ENCODE assay signal across 10 cellular contexts in genomic region chr1:12157366-12158231, GRCh38. TPM values are rescaled to one million over a fixed set of nuclear protein-coding genes. Genes with fewer than 3 reads are reported as not detected.
DNase-seq lines count a peak whose midpoint lies in the region; ATAC-seq and TF ChIP-seq lines count a peak whose summit lies in the region.
"Had no signal": no experiment of that assay in that cellular context is flagged by ENCODE, and none has a peak within 500 bp of the region (broad histone marks: within the 10 kb centered on the region; RNA-seq: fewer than 3 reads in every experiment).

No MANE protein-coding gene starts in this region.

- TF ChIP-seq POLR2A in NB4 (IDR thresholded peaks at IDR 0.05; ENCODE audit: extremely low read depth, insufficient read length): no peak

- in situ Hi-C loops in brain microvascular endothelial cell (cut with HindIII; ENCODE audit: low pct_ligation_motif_present, low sequenced_read_pairs): no loop called here

- peak; percentile 79 for DNase-seq in activated effector memory CD4-positive, alpha-beta T cell treated with anti-CD3 and anti-CD28 coated beads, Interleukin-2, amount 50 U/mL, for 16 hours
- DNase-seq in activated effector memory CD4-positive, alpha-beta T cell treated with Interleukin-2 at 50 U/mL for 16 hours: no peak
- DNase-seq in NB4 (ENCODE audit: low read depth) (peak; percentile 84), progenitor cell of endocrine pancreas (ENCODE audit: low spot score, unreplicated experiment) (no peak), brain microvascular endothelial cell (no peak)
- DNase-seq in activated naive CD8-positive, alpha-beta T cell treated with anti-CD3 and anti-CD28 coated beads, Interleukin-2, amount 50 U/mL, for 24 hours: peak; percentile 54
- DNase-seq: C1 segment of cervical spinal cord had no signal

- H3K4me1 Mint-ChIP-seq in activated naive CD8-positive, alpha-beta T cell treated with anti-CD3 and anti-CD28 coated beads, Interleukin-2, amount 50 U/mL, for 24 hours: peaks cover 91% of the 10 kb centered on the region
- peaks cover 86% of the 10 kb centered on the region for H3K4me1 Mint-ChIP-seq in stimulated activated memory B cell treated with anti-CD40 and anti-IgM and Interleukin-4, amounts not matched to agents 10 μg/mL and 1 μg/mL and 100 μg/mL, for 72 hours
- H3K4me1 Mint-ChIP-seq in progenitor cell of endocrine pancreas (ENCODE audit: low read depth): peaks cover 1% of the 10 kb centered on the region

- ATAC-seq in activated naive CD8-positive, alpha-beta T cell treated with anti-CD3 and anti-CD28 coated beads, Interleukin-2, amount 50 U/mL, for 24 hours: peak; percentile 67
- ATAC-seq in stimulated activated memory B cell treated with anti-CD40 and anti-IgM and Interleukin-4, amounts not matched to agents 10 μg/mL and 1 μg/mL and 100 μg/mL, for 72 hours: peak; percentile 51
- no peak for ATAC-seq in HG02938 (IDR thresholded peaks at IDR 0.05; ENCODE audit: unreplicated experiment)

- H3K4me3 ChIP-seq in NB4 (ENCODE audit: low read depth, low read length): no peak overlapping the region
- H3K4me3 ChIP-seq in brain microvascular endothelial cell (ENCODE audit: low read depth, low read length): no peak overlapping the region
- H3K4me3 ChIP-seq: lung had no signal

- peaks cover 2% of the 10 kb centered on the region for H3K36me3 Mint-ChIP-seq in activated naive CD8-positive, alpha-beta T cell treated with anti-CD3 and anti-CD28 coated beads, Interleukin-2, amount 50 U/mL, for 24 hours (ENCODE audit: low read depth)
- H3K36me3 Mint-ChIP-seq in stimulated activated memory B cell treated with anti-CD40 and anti-IgM and Interleukin-4, amounts not matched to agents 10 μg/mL and 1 μg/mL and 100 μg/mL, for 72 hours: no peaks in the 10 kb centered on the region
- no peaks in the 10 kb centered on the region for H3K36me3 Mint-ChIP-seq in progenitor cell of endocrine pancreas (ENCODE audit: insufficient read depth)

- no peaks in the 10 kb centered on the region for H3K9me3 Mint-ChIP-seq in activated naive CD8-positive, alpha-beta T cell treated with anti-CD3 and anti-CD28 coated beads, Interleukin-2, amount 50 U/mL, for 24 hours
- peaks cover 3% of the 10 kb centered on the region for H3K9me3 Mint-ChIP-seq in stimulated activated memory B cell treated with anti-CD40 and anti-IgM and Interleukin-4, amounts not matched to agents 10 μg/mL and 1 μg/mL and 100 μg/mL, for 72 hours
- H3K9me3 Mint-ChIP-seq in progenitor cell of endocrine pancreas (ENCODE audit: low read depth): no peaks in the 10 kb centered on the region

- no peaks in the 10 kb centered on the region for H3K27me3 Mint-ChIP-seq in activated naive CD8-positive, alpha-beta T cell treated with anti-CD3 and anti-CD28 coated beads, Interleukin-2, amount 50 U/mL, for 24 hours
- no peaks in the 10 kb centered on the region for H3K27me3 Mint-ChIP-seq in stimulated activated memory B cell treated with anti-CD40 and anti-IgM and Interleukin-4, amounts not matched to agents 10 μg/mL and 1 μg/mL and 100 μg/mL, for 72 hours
- peaks cover 18% of the 10 kb centered on the region for H3K27me3 Mint-ChIP-seq in progenitor cell of endocrine pancreas

- no peaks in the 10 kb centered on the region for H3K36me3 ChIP-seq in brain microvascular endothelial cell (replicated peaks)

- TF ChIP-seq CTCF in NB4 (IDR thresholded peaks at IDR 0.05; ENCODE audit: low read depth, low read length) (no peak), progenitor cell of endocrine pancreas (IDR thresholded peaks at IDR 0.05; ENCODE audit: unreplicated experiment) (no peak), brain microvascular endothelial cell (IDR thresholded peaks at IDR 0.05; ENCODE audit: low read depth, low read length, missing control alignments) (no peak)

- H3K27me3 ChIP-seq in brain microvascular endothelial cell (replicated peaks): no peaks in the 10 kb centered on the region

- peak overlapping the region; percentile 73 for H3K4me3 Mint-ChIP-seq in activated naive CD8-positive, alpha-beta T cell treated with anti-CD3 and anti-CD28 coated beads, Interleukin-2, amount 50 U/mL, for 24 hours
- H3K4me3 Mint-ChIP-seq in stimulated activated memory B cell treated with anti-CD40 and anti-IgM and Interleukin-4, amounts not matched to agents 10 μg/mL and 1 μg/mL and 100 μg/mL, for 72 hours: peak overlapping the region; percentile 57
- H3K4me3 Mint-ChIP-seq in progenitor cell of endocrine pancreas (ENCODE audit: low read depth): no peak overlapping the region

- H3K27ac ChIP-seq in brain microvascular endothelial cell: no peak overlapping the region

- peak overlapping the region; percentile 97 for H3K27ac Mint-ChIP-seq in activated naive CD8-positive, alpha-beta T cell treated with anti-CD3 and anti-CD28 coated beads, Interleukin-2, amount 50 U/mL, for 24 hours
- peak overlapping the region; percentile 96 for H3K27ac Mint-ChIP-seq in stimulated activated memory B cell treated with anti-CD40 and anti-IgM and Interleukin-4, amounts not matched to agents 10 μg/mL and 1 μg/mL and 100 μg/mL, for 72 hours
- no peak overlapping the region for H3K27ac Mint-ChIP-seq in progenitor cell of endocrine pancreas

RNA-seq across cellular contexts. Expression of gene TNFRSF1B, which starts 9.2 kb away (rescaled TPM):
- not detected in 2 replicates for total RNA-seq in progenitor cell of endocrine pancreas

Comparison
In these comparisons a context has a peak if more than half of its experiments do, and no peak if none do; other contexts are left out.
1. DNase-seq: peak in activated effector memory CD4-positive, alpha-beta T cell treated with anti-CD3 and anti-CD28 coated beads, Interleukin-2, amount 50 U/mL, for 16 hours (single experiment), NB4 (single experiment) and activated naive CD8-positive, alpha-beta T cell treated with anti-CD3 and anti-CD28 coated beads, Interleukin-2, amount 50 U/mL, for 24 hours (single experiment); none in activated effector memory CD4-positive, alpha-beta T cell treated with Interleukin-2 at 50 U/mL for 16 hours (single experiment), progenitor cell of endocrine pancreas (single experiment) and brain microvascular endothelial cell (single experiment).